Comparison of ENCODE assay signal across 3 cellular contexts in the genomic region with DNA sequence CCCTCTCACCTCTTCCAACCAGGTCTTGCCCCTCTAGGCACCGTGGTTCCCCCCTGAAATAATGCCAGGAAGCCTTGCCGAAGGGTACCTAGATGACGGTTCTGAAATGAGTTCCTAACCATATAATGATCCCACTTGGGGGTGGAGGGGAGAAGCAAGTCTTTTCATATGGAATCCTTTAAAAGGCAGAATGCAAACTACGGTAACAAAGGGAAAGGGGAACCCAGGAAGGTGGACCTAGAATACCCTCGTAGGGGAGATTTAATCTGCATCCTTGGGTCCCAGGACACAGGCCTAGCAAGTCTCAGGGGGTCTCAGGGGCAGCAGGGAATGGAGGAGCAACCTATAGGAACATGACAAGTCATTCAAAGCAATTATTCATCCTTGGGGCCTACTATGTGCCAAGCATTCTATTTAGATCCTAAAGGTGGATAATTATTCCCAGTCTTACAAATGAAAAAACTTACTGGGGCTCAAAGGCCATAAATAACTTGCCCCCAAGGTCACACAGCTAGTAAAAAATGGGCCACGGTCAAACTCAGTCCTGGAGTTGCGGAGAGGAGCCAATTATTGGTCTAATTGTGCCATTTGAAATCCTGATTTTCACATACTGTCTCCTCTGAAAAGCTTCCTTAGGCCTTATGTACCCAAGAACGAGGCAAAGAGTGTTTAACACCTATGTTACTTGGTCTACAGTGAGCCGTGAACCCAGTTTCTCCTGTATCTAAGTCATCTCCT.
TF ChIP-seq lines count a peak whose summit lies in the region.

No MANE protein-coding gene starts in this region.

TF ChIP-seq in A549, 52 proteins besides CTCF, POLR2A, EP300 and RAD21:
- TF ChIP-seq, protein P1, sequence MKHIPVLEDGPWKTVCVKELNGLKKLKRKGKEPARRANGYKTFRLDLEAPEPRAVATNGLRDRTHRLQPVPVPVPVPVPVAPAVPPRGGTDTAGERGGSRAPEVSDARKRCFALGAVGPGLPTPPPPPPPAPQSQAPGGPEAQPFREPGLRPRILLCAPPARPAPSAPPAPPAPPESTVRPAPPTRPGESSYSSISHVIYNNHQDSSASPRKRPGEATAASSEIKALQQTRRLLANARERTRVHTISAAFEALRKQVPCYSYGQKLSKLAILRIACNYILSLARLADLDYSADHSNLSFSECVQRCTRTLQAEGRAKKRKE (CRISPR knock-in tag; IDR thresholded peaks at IDR 0.05; ENCODE audit: low read depth) = no peak
- TF ChIP-seq POLR2AphosphoS2 (conservative IDR thresholded peaks at IDR 0.05; ENCODE audit: low read length) (no peak), TFCP2L1 (CRISPR knock-in tag; IDR thresholded peaks at IDR 0.05) (no peak), MAZ (IDR thresholded peaks at IDR 0.05; ENCODE audit: borderline replicate concordance, low read depth, low read length) (no peak), RARB (CRISPR knock-in tag; IDR thresholded peaks at IDR 0.05) (no peak), FOSL2 (IDR thresholded peaks at IDR 0.05) (no peak), FOSL2 (CRISPR knock-in tag; IDR thresholded peaks at IDR 0.05) (no peak), EHMT2 (IDR thresholded peaks at IDR 0.05; ENCODE audit: low read depth) (no peak)
- TF ChIP-seq, protein P2, sequence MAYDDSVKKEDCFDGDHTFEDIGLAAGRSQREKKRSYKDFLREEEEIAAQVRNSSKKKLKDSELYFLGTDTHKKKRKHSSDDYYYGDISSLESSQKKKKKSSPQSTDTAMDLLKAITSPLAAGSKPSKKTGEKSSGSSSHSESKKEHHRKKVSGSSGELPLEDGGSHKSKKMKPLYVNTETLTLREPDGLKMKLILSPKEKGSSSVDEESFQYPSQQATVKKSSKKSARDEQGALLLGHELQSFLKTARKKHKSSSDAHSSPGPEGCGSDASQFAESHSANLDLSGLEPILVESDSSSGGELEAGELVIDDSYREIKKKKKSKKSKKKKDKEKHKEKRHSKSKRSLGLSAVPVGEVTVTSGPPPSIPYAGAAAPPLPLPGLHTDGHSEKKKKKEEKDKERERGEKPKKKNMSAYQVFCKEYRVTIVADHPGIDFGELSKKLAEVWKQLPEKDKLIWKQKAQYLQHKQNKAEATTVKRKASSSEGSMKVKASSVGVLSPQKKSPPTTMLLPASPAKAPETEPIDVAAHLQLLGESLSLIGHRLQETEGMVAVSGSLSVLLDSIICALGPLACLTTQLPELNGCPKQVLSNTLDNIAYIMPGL (CRISPR knock-in tag; IDR thresholded peaks at IDR 0.05; ENCODE audit: borderline replicate concordance) = no peak

TF ChIP-seq in HCT116, 20 proteins besides CTCF, POLR2A, EP300 and RAD21:
- TF ChIP-seq EGR1 (IDR thresholded peaks at IDR 0.05; ENCODE audit: low read depth) = no peak

TF ChIP-seq in K562, 482 proteins besides CTCF, POLR2A, EP300 and RAD21:
- peak; percentile 40 for TF ChIP-seq POLR2B (IDR thresholded peaks at IDR 0.05; ENCODE audit: low read depth, partially characterized antibody)
- peak; percentile 64; the same call in 1 of the 2 replicates for TF ChIP-seq ZKSCAN1 (IDR thresholded peaks at IDR 0.05; ENCODE audit: low read depth, low read length)
- TF ChIP-seq, protein P3, sequence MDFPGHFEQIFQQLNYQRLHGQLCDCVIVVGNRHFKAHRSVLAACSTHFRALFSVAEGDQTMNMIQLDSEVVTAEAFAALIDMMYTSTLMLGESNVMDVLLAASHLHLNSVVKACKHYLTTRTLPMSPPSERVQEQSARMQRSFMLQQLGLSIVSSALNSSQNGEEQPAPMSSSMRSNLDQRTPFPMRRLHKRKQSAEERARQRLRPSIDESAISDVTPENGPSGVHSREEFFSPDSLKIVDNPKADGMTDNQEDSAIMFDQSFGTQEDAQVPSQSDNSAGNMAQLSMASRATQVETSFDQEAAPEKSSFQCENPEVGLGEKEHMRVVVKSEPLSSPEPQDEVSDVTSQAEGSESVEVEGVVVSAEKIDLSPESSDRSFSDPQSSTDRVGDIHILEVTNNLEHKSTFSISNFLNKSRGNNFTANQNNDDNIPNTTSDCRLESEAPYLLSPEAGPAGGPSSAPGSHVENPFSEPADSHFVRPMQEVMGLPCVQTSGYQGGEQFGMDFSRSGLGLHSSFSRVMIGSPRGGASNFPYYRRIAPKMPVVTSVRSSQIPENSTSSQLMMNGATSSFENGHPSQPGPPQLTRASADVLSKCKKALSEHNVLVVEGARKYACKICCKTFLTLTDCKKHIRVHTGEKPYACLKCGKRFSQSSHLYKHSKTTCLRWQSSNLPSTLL (IDR thresholded peaks at IDR 0.05) = no peak
- no peak for TF ChIP-seq WHSC1 (IDR thresholded peaks at IDR 0.05; ENCODE audit: low read length)
- no peak for TF ChIP-seq MXI1 (IDR thresholded peaks at IDR 0.05; ENCODE audit: low read depth, low read length)
- no peak for TF ChIP-seq NCOR1 (IDR thresholded peaks at IDR 0.05)
TF ChIP-seq in K562: peak in this region for 2.
